Comparison of ENCODE assay signal across 8 cellular contexts in genomic region chr14:36699459-36699858, GRCh38. TPM values are rescaled to one million over a fixed set of nuclear protein-coding genes. Genes with fewer than 3 reads are reported as not detected.
"Had no signal": no experiment of that assay in that cellular context is flagged by ENCODE, and none has a peak within 500 bp of the region (broad histone marks: within the 10 kb centered on the region; RNA-seq: fewer than 3 reads in every experiment).

No MANE protein-coding gene starts in this region.

RNA-seq across cellular contexts. Expression of gene PAX9, which starts 37.8 kb away (rescaled TPM):
- total RNA-seq: fibroblast of lung, heart left ventricle, left lobe of liver, liver, mononuclear cell, natural killer cell, omental fat pad, right lobe of liver had no signal
